ENCODE assay signal across 8 cellular contexts in genomic region chr20:41028359-41029149, GRCh38. TPM values are rescaled to one million over a fixed set of nuclear protein-coding genes. Genes with fewer than 3 reads are reported as not detected.
A peak's percentile ranks its signal among the peaks of the same experiment; 100 is the strongest.
DNase-seq lines count a peak whose midpoint lies in the region; TF ChIP-seq lines count a peak whose summit lies in the region.

TSS of gene TOP1 (plus strand) at chr20:41028822. CDS start at chr20:41029068, 246 bp downstream.

- TF ChIP-seq CTCF in GM20000 (IDR thresholded peaks at IDR 0.05; ENCODE audit: extremely low read depth, missing control alignments): no peak

- no peaks in the 10 kb centered on the region for H3K36me3 ChIP-seq in effector memory CD4-positive, alpha-beta T cell (ENCODE audit: control insufficient read depth, insufficient read depth, low read length)

- H3K9me3 ChIP-seq in effector memory CD4-positive, alpha-beta T cell (ENCODE audit: control insufficient read depth, low read length): no peaks in the 10 kb centered on the region

- POLR2A ChIA-PET in activated CD8-positive, alpha-beta memory T cell treated with anti-CD3 and anti-CD28 coated beads for 36 hours (lab: Charles Lee): no interaction called here

- CTCF ChIA-PET in activated CD8-positive, alpha-beta memory T cell treated with anti-CD3 and anti-CD28 coated beads for 36 hours (lab: Charles Lee): interaction anchor here (1.7 kb wide), 1 partner anchor 37 kb away, joined by 4 read pairs; no protein-coding TSS in a partner anchor

- DNase-seq in CMK (ENCODE audit: low read depth) (peak; percentile 92), GM20000 (ENCODE audit: low spot score) (peak; percentile 99), HT-29 (ENCODE audit: low spot score) (peak; percentile 100), NOMO-1 (lab: John Stamatoyannopoulos, UW; ENCODE audit: unreplicated experiment in 2 of 2) (peak; percentile 98 to 99), medulla oblongata (ENCODE audit: extremely low spot score) (peak; percentile 99)
- DNase-seq in effector memory CD4-positive, alpha-beta T cell: peak; percentile 99 to 100 (median 100)
- peak; percentile 100 for DNase-seq in stimulated activated CD8-positive, alpha-beta memory T cell treated with anti-CD3 and anti-CD28 coated beads, Interleukin-12 subunit alpha, Interleukin-12 subunit beta, amount 100 ng/mL, for 1 hour (ENCODE audit: low read depth)

- peak within 1 kb of the TSS; percentile 93 for H3K27ac ChIP-seq in effector memory CD4-positive, alpha-beta T cell (ENCODE audit: insufficient read depth, low read length, poor library complexity, severe bottlenecking)

- peak within 1 kb of the TSS; percentile 90 for H3K4me3 ChIP-seq in effector memory CD4-positive, alpha-beta T cell (ENCODE audit: insufficient read depth, low read depth, low read length, poor library complexity, severe bottlenecking)

- H3K4me1 ChIP-seq in effector memory CD4-positive, alpha-beta T cell (ENCODE audit: control insufficient read depth, insufficient read depth, low read length, poor library complexity, severe bottlenecking): peaks cover 16% of the 10 kb centered on the region

- H3K27me3 ChIP-seq in effector memory CD4-positive, alpha-beta T cell (replicated peaks; ENCODE audit: control insufficient read depth, insufficient read depth, low read length, poor library complexity, severe bottlenecking): no peaks in the 10 kb centered on the region

RNA-seq across cellular contexts. Expression of gene TOP1, which starts in this region (rescaled TPM):
- total RNA-seq in HT-29 (2014; rRNA removed; shearing (Covaris generic)): 14.9 and 17.2 TPM in 2 replicates
- total RNA-seq in activated CD8-positive, alpha-beta memory T cell treated with anti-CD3 and anti-CD28 coated beads for 36 hours: 100 to 1,000 TPM; 101 to 102 TPM

Comparison
In these comparisons a context has a peak if more than half of its experiments do, and no peak if none do; other contexts are left out.
1. Peak in every context shown above with its lines: DNase-seq, H3K4me3 ChIP-seq and H3K27ac ChIP-seq.